ENCODE assay signal across 1 cellular context in the genomic region with DNA sequence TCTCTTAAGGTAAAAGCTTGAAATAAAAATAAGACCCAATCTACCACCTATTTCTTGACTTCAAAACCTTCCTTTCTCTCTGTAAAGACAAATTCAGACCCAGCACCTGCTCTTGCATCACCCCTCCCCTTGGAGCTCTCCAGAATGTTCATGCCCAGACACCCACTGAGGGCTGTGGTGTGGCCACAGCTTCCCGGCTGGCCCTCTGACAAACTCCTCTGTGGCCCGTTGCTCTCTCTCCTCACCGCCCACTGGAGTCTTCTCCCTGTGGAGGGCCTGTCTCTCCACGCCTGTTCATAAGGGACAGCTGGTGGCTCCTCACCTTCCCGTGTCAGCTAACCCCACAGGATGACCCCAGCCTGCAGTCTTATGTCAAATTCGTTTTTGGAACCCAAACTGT.
TF ChIP-seq lines count a peak whose summit lies in the region.

No MANE protein-coding gene starts in this region.

TF ChIP-seq in IMR-90, 13 proteins besides CTCF, POLR2A, EP300 and RAD21:
- TF ChIP-seq MAFK (IDR thresholded peaks at IDR 0.05; ENCODE audit: low read depth, low read length) (no peak), BHLHE40 (IDR thresholded peaks at IDR 0.05; ENCODE audit: low read depth, low read length) (no peak), SMC3 (IDR thresholded peaks at IDR 0.05; ENCODE audit: low read depth, low read length) (no peak), RFX5 (IDR thresholded peaks at IDR 0.05; ENCODE audit: low read depth, low read length) (no peak)
- TF ChIP-seq, protein P1, sequence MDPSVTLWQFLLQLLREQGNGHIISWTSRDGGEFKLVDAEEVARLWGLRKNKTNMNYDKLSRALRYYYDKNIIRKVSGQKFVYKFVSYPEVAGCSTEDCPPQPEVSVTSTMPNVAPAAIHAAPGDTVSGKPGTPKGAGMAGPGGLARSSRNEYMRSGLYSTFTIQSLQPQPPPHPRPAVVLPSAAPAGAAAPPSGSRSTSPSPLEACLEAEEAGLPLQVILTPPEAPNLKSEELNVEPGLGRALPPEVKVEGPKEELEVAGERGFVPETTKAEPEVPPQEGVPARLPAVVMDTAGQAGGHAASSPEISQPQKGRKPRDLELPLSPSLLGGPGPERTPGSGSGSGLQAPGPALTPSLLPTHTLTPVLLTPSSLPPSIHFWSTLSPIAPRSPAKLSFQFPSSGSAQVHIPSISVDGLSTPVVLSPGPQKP (IDR thresholded peaks at IDR 0.05; ENCODE audit: borderline replicate concordance, low read depth, low read length) = no peak
